10 cellular contexts compared by ENCODE assay signal in genomic region chr3:153137626-153138025, GRCh38. TPM values are rescaled to one million over a fixed set of nuclear protein-coding genes. Genes with fewer than 3 reads are reported as not detected.
DNase-seq lines count a peak whose midpoint lies in the region; ATAC-seq and TF ChIP-seq lines count a peak whose summit lies in the region.
"Had no signal": no experiment of that assay in that cellular context is flagged by ENCODE, and none has a peak within 500 bp of the region (broad histone marks: within the 10 kb centered on the region; RNA-seq: fewer than 3 reads in every experiment).

No MANE protein-coding gene starts in this region.

- DNase-seq in CD1c-positive myeloid dendritic cell (ENCODE audit: extremely low spot score) (peak; percentile 65), NCI-H524 treated with DMSO at 0.1 percent for 48 hours (lab: John Stamatoyannopoulos, UW) (peak; percentile 66), foreskin keratinocyte (no peak), COR-L47 (lab: John Stamatoyannopoulos, UW) (no peak), kidney tubule cell (ENCODE audit: low spot score) (no peak), T-helper 2 cell (no peak)
- DNase-seq: activated CD4-positive, alpha-beta T cell treated with anti-CD3 and anti-CD28 coated beads, Interleukin-2, amount 10 ng/mL, durations not matched to agents 7 days and 5 days; NCI-H2171 had no signal

- H3K4me1 ChIP-seq in foreskin keratinocyte, result peaks cover 22% of the 10 kb centered on the region

- H3K27ac ChIP-seq in foreskin keratinocyte, result peak overlapping the region; percentile 99

- no peak for TF ChIP-seq CTCF in foreskin keratinocyte (conservative IDR thresholded peaks at IDR 0.05)

- ATAC-seq in GM21529 (IDR thresholded peaks at IDR 0.05; ENCODE audit: unreplicated experiment) (peak; percentile 52), foreskin keratinocyte (no peak), GM19328 (IDR thresholded peaks at IDR 0.05; ENCODE audit: unreplicated experiment) (no peak)

- no peaks in the 10 kb centered on the region for H3K27me3 ChIP-seq in foreskin keratinocyte

RNA-seq across cellular contexts. Expression of gene RAP2B, which starts 24.4 kb away (rescaled TPM):
- total RNA-seq in foreskin keratinocyte, result 25.8 and 28.0 TPM in 2 replicates
- polyA plus RNA-seq in foreskin keratinocyte, result 11.8 and 12.2 TPM in 2 replicates

Comparison
In these comparisons a context has a peak if more than half of its experiments do, and no peak if none do; other contexts are left out.
1. DNase-seq: peak in CD1c-positive myeloid dendritic cell (single experiment) and NCI-H524 treated with DMSO at 0.1 percent for 48 hours (single experiment); none in foreskin keratinocyte (0 of 2), COR-L47 (single experiment), kidney tubule cell (single experiment) and T-helper 2 cell (0 of 5).